1 cellular context compared by ENCODE assay signal in the genomic region with DNA sequence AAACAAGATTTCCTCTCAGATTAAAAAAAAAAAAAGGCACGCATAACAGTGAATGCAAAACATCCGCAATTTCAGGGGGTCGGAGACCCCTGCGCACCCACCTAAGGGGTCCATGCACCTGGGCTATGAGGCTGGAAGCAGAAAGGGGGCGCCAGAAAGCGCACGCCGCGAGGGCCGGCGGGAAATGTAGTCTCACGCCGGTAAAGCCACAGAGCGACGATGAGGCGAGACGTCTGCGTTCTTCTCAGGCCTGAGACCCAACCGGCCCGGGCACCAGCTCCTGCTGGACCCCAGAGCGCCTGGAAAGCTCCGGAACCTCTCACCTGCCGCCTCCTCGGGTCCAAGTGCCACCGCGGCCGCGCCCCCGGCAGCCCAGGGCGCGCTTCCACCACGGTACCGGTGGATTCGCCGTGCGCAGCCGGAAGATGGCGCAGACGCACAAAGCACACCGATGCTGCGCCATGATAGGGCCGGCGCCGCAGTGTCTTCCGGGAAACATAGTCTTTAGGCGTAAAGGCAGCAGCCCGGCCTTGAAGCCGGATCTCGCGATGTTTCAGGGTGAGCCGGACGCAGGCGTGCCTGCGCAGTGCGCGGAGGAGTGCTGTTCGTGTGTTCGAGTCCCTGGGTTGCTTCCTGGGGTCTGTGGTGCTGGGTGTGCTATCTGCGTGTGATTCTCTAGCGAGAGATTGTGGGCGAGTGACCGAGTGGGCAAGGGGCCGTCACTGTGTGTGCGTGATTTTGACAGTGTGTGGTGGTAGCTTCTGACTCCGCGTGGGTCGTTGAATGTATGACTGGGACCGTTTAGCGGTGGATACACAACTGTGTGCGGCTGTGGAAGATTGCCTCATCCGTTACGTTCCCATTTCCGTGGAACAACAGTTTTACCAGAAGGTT.
TF ChIP-seq lines count a peak whose summit lies in the region.

Gene ZNF582 (minus strand): TSS at position 416 of the 894 bp plus-strand sequence. CDS start 1,782 bp downstream, outside the sequence.

TF ChIP-seq in HepG2, 621 proteins besides CTCF, POLR2A, EP300 and RAD21 (continued from another document and continues in another):
- TF ChIP-seq CBX2 (IDR thresholded peaks at IDR 0.05; ENCODE audit: low read depth, low read length) (no peak), CBX2 (CRISPR knock-in tag; IDR thresholded peaks at IDR 0.05; ENCODE audit: low read depth) (no peak), KDM5B (CRISPR knock-in tag; IDR thresholded peaks at IDR 0.05; ENCODE audit: borderline replicate concordance) (peak; percentile 37; the same call in 1 of the 2 replicates), NFE2L2 (IDR thresholded peaks at IDR 0.05; ENCODE audit: low read length) (no peak), MYPOP (CRISPR knock-in tag; IDR thresholded peaks at IDR 0.05) (0 out of 2 replicates have a peak, but pooled peaks have one; percentile 38), ZNF75D (CRISPR knock-in tag; IDR thresholded peaks at IDR 0.05; ENCODE audit: borderline replicate concordance) (no peak), ZNF550 (CRISPR knock-in tag; IDR thresholded peaks at IDR 0.05; ENCODE audit: borderline replicate concordance) (no peak), NFYC (CRISPR knock-in tag; IDR thresholded peaks at IDR 0.05) (peak; percentile 69), TARDBP (CRISPR knock-in tag; IDR thresholded peaks at IDR 0.05) (no peak), TP53 (CRISPR knock-in tag; conservative IDR thresholded peaks at IDR 0.05) (no peak), DNMT1 (CRISPR knock-in tag; IDR thresholded peaks at IDR 0.05) (no peak), U2AF1 (optimal IDR thresholded peaks at IDR 0.05; ENCODE audit: low read depth, low read length) (no peak), ZNF362 (CRISPR knock-in tag; IDR thresholded peaks at IDR 0.05; ENCODE audit: borderline replicate concordance) (no peak), MXD3 (CRISPR knock-in tag; IDR thresholded peaks at IDR 0.05) (0 out of 2 replicates have a peak, but pooled peaks have one; percentile 26), ZNF331 (CRISPR knock-in tag; IDR thresholded peaks at IDR 0.05) (no peak), NR2F2 (IDR thresholded peaks at IDR 0.05; ENCODE audit: borderline replicate concordance, low read depth) (no peak), HDAC1 (CRISPR knock-in tag; IDR thresholded peaks at IDR 0.05) (no peak; the same call in none of the 2 replicates), ZFP36L1 (CRISPR knock-in tag; IDR thresholded peaks at IDR 0.05) (no peak), GTF3A (CRISPR knock-in tag; conservative IDR thresholded peaks at IDR 0.05) (no peak; the same call in 1 of the 2 replicates), HIVEP1 (CRISPR knock-in tag; IDR thresholded peaks at IDR 0.05) (no peak), PHF8 (CRISPR knock-in tag; IDR thresholded peaks at IDR 0.05) (peak; percentile 80), ZGPAT (CRISPR knock-in tag; IDR thresholded peaks at IDR 0.05) (peak; percentile 64), TBX2 (CRISPR knock-in tag; IDR thresholded peaks at IDR 0.05; ENCODE audit: borderline replicate concordance) (peak; percentile 52; the same call in 1 of the 2 replicates)
- TF ChIP-seq, protein P1, sequence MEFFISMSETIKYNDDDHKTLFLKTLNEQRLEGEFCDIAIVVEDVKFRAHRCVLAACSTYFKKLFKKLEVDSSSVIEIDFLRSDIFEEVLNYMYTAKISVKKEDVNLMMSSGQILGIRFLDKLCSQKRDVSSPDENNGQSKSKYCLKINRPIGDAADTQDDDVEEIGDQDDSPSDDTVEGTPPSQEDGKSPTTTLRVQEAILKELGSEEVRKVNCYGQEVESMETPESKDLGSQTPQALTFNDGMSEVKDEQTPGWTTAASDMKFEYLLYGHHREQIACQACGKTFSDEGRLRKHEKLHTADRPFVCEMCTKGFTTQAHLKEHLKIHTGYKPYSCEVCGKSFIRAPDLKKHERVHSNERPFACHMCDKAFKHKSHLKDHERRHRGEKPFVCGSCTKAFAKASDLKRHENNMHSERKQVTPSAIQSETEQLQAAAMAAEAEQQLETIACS (CRISPR knock-in tag; IDR thresholded peaks at IDR 0.05): peak; percentile 61; the same call in 1 of the 2 replicates
- TF ChIP-seq, protein P2, sequence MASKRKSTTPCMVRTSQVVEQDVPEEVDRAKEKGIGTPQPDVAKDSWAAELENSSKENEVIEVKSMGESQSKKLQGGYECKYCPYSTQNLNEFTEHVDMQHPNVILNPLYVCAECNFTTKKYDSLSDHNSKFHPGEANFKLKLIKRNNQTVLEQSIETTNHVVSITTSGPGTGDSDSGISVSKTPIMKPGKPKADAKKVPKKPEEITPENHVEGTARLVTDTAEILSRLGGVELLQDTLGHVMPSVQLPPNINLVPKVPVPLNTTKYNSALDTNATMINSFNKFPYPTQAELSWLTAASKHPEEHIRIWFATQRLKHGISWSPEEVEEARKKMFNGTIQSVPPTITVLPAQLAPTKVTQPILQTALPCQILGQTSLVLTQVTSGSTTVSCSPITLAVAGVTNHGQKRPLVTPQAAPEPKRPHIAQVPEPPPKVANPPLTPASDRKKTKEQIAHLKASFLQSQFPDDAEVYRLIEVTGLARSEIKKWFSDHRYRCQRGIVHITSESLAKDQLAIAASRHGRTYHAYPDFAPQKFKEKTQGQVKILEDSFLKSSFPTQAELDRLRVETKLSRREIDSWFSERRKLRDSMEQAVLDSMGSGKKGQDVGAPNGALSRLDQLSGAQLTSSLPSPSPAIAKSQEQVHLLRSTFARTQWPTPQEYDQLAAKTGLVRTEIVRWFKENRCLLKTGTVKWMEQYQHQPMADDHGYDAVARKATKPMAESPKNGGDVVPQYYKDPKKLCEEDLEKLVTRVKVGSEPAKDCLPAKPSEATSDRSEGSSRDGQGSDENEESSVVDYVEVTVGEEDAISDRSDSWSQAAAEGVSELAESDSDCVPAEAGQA (IDR thresholded peaks at IDR 0.05; ENCODE audit: low read depth): peak; percentile 4; the same call in 1 of the 2 replicates
- TF ChIP-seq, protein P2 (CRISPR knock-in tag; IDR thresholded peaks at IDR 0.05; ENCODE audit: borderline replicate concordance): no peak
- TF ChIP-seq, protein P3, sequence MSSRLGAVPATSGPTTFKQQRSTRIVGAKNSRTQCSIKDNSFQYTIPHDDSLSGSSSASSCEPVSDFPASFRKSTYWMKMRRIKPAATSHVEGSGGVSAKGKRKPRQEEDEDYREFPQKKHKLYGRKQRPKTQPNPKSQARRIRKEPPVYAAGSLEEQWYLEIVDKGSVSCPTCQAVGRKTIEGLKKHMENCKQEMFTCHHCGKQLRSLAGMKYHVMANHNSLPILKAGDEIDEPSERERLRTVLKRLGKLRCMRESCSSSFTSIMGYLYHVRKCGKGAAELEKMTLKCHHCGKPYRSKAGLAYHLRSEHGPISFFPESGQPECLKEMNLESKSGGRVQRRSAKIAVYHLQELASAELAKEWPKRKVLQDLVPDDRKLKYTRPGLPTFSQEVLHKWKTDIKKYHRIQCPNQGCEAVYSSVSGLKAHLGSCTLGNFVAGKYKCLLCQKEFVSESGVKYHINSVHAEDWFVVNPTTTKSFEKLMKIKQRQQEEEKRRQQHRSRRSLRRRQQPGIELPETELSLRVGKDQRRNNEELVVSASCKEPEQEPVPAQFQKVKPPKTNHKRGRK (CRISPR knock-in tag; IDR thresholded peaks at IDR 0.05): no peak
- TF ChIP-seq, protein P4, sequence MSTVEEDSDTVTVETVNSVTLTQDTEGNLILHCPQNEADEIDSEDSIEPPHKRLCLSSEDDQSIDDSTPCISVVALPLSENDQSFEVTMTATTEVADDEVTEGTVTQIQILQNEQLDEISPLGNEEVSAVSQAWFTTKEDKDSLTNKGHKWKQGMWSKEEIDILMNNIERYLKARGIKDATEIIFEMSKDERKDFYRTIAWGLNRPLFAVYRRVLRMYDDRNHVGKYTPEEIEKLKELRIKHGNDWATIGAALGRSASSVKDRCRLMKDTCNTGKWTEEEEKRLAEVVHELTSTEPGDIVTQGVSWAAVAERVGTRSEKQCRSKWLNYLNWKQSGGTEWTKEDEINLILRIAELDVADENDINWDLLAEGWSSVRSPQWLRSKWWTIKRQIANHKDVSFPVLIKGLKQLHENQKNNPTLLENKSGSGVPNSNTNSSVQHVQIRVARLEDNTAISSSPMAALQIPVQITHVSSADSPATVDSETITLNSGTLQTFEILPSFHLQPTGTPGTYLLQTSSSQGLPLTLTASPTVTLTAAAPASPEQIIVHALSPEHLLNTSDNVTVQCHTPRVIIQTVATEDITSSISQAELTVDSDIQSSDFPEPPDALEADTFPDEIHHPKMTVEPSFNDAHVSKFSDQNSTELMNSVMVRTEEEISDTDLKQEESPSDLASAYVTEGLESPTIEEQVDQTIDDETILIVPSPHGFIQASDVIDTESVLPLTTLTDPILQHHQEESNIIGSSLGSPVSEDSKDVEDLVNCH (CRISPR knock-in tag; IDR thresholded peaks at IDR 0.05): no peak
- TF ChIP-seq, protein P5, sequence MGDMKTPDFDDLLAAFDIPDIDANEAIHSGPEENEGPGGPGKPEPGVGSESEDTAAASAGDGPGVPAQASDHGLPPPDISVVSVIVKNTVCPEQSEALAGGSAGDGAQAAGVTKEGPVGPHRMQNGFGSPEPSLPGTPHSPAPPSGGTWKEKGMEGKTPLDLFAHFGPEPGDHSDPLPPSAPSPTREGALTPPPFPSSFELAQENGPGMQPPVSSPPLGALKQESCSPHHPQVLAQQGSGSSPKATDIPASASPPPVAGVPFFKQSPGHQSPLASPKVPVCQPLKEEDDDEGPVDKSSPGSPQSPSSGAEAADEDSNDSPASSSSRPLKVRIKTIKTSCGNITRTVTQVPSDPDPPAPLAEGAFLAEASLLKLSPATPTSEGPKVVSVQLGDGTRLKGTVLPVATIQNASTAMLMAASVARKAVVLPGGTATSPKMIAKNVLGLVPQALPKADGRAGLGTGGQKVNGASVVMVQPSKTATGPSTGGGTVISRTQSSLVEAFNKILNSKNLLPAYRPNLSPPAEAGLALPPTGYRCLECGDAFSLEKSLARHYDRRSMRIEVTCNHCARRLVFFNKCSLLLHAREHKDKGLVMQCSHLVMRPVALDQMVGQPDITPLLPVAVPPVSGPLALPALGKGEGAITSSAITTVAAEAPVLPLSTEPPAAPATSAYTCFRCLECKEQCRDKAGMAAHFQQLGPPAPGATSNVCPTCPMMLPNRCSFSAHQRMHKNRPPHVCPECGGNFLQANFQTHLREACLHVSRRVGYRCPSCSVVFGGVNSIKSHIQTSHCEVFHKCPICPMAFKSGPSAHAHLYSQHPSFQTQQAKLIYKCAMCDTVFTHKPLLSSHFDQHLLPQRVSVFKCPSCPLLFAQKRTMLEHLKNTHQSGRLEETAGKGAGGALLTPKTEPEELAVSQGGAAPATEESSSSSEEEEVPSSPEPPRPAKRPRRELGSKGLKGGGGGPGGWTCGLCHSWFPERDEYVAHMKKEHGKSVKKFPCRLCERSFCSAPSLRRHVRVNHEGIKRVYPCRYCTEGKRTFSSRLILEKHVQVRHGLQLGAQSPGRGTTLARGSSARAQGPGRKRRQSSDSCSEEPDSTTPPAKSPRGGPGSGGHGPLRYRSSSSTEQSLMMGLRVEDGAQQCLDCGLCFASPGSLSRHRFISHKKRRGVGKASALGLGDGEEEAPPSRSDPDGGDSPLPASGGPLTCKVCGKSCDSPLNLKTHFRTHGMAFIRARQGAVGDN (CRISPR knock-in tag; IDR thresholded peaks at IDR 0.05): peak; percentile 71
